Comparison of ENCODE assay signal across 6 cellular contexts in the genomic region with DNA sequence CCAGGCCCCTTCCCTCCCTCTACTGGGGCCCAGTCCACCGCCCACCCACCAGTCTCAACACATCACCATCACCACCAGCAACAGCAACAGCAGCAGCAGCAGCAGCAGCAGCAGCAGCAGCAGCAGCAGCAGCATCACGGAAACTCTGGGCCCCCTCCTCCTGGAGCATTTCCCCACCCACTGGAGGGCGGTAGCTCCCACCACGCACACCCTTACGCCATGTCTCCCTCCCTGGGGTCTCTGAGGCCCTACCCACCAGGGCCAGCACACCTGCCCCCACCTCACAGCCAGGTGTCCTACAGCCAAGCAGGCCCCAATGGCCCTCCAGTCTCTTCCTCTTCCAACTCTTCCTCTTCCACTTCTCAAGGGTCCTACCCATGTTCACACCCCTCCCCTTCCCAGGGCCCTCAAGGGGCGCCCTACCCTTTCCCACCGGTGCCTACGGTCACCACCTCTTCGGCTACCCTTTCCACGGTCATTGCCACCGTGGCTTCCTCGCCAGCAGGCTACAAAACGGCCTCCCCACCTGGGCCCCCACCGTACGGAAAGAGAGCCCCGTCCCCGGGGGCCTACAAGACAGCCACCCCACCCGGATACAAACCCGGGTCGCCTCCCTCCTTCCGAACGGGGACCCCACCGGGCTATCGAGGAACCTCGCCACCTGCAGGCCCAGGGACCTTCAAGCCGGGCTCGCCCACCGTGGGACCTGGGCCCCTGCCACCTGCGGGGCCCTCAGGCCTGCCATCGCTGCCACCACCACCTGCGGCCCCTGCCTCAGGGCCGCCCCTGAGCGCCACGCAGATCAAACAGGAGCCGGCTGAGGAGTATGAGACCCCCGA. TPM values are rescaled to one million over a fixed set of nuclear protein-coding genes. Genes with fewer than 3 reads are reported as not detected.
DNase-seq lines count a peak whose midpoint lies in the region; ATAC-seq, FAIRE-seq and TF ChIP-seq lines count a peak whose summit lies in the region.

No MANE protein-coding gene starts in this region.

- H3K27me3 Mint-ChIP-seq in Calu3 (ENCODE audit: unreplicated experiment), result no peaks in the 10 kb centered on the region
- no peaks in the 10 kb centered on the region for H3K27me3 Mint-ChIP-seq in nephron (ENCODE audit: low read depth)

- H3K9me3 ChIP-seq in Loucy (ENCODE audit: insufficient read depth, low read depth, low read length) (no peaks in the 10 kb centered on the region), K562 (replicated peaks; ENCODE audit: control insufficient read depth, insufficient read depth, low read depth, low read length) (no peaks in the 10 kb centered on the region)

- H4K20me1 ChIP-seq in Loucy (ENCODE audit: insufficient read depth, low read length, poor library complexity, severe bottlenecking) (peaks cover 4% of the 10 kb centered on the region), K562 (replicated peaks; ENCODE audit: control insufficient read depth, insufficient read depth, low read length) (no peaks in the 10 kb centered on the region)

- peak overlapping the region; percentile 92; the same call in 2 of the 3 replicates for H3K27ac ChIP-seq in K562 (ENCODE audit: extremely low read depth, low read depth, low read length)

- in situ Hi-C loops in K562 (cut with MboI), result no loop called here

- no peaks in the 10 kb centered on the region for H3K9me1 ChIP-seq in K562 (ENCODE audit: control insufficient read depth, insufficient read depth, low read length)

- H3K36me3 ChIP-seq in Loucy (ENCODE audit: insufficient read depth, low read length) (peaks cover 23% of the 10 kb centered on the region; the same call in 1 of the 2 replicates), K562 (ENCODE audit: control insufficient read depth, insufficient read depth, low read length) (peaks cover 78% of the 10 kb centered on the region; the same call in 2 of the 3 replicates)

- H3K27me3 ChIP-seq in Loucy (ENCODE audit: insufficient read depth, low read length, poor library complexity, severe bottlenecking) (no peaks in the 10 kb centered on the region), K562 (ENCODE audit: control insufficient read depth in 2 of 2, insufficient read depth in 2 of 2, low read length in 2 of 2) (no peaks in the 10 kb centered on the region)

- peaks cover 11% of the 10 kb centered on the region; the same call in 1 of the 2 replicates for H3F3A ChIP-seq in Loucy (ENCODE audit: low read depth)

- TSS peak; percentile 36 for BruUV-seq in Calu3 (replicated peaks; lab: Mats Ljungman, UMichigan)
- BruUV-seq in K562 (replicated peaks; lab: Mats Ljungman, UMichigan), result TSS peak; percentile 20

- TF ChIP-seq EP300 in K562 (IDR thresholded peaks at IDR 0.05; ENCODE audit: low read length), result no peak

- H3K9me3 Mint-ChIP-seq in Calu3 (ENCODE audit: low read depth, unreplicated experiment) (no peaks in the 10 kb centered on the region), nephron (no peaks in the 10 kb centered on the region)

- H3K9ac ChIP-seq in Loucy (ENCODE audit: low read depth, low read length, poor library complexity, severe bottlenecking) (peak overlapping the region; percentile 96), K562 (ENCODE audit: insufficient read depth in 1 of 2, low read depth in 2 of 2, low read length in 2 of 2) (peak overlapping the region in 1 of 2 experiments; percentile 97; a peak in 2 of 4 replicates)

- H3K79me2 ChIP-seq in Loucy (ENCODE audit: insufficient read depth, low read length) (peaks cover 42% of the 10 kb centered on the region), K562 (ENCODE audit: control insufficient read depth, insufficient read depth, low read length) (peaks cover 18% of the 10 kb centered on the region)

- H3K4me2 ChIP-seq in Loucy (ENCODE audit: low read depth, low read length, poor library complexity, severe bottlenecking), result peak overlapping the region; percentile 84
- no peak overlapping the region for H3K4me2 ChIP-seq in K562 (ENCODE audit: insufficient read depth, low read length)

- no peak overlapping the region for H2AFZ ChIP-seq in Loucy (ENCODE audit: low read length)
- H2AFZ ChIP-seq in K562 (ENCODE audit: low read depth, low read length), result no peak overlapping the region

- FAIRE-seq in K562 (lab: Jason Lieb, UNC), result no peak

- no peak for ATAC-seq in K562
- ATAC-seq in GM18861 (IDR thresholded peaks at IDR 0.05; ENCODE audit: unreplicated experiment), result no peak
- ATAC-seq in GM21526 (IDR thresholded peaks at IDR 0.05; ENCODE audit: low FRiP score, unreplicated experiment), result no peak

- no peak for TF ChIP-seq RAD21 in K562 (CRISPR knock-in tag; conservative IDR thresholded peaks at IDR 0.05 in 1 of 2, IDR thresholded peaks at IDR 0.05 in 1 of 2)

- POLR2A ChIA-PET in K562 (lab: Yijun Ruan, JAX), result interaction anchor here (0.6 to 2.8 kb wide), 6 partner anchors 10 to 127 kb away, joined by 3 to 18 read pairs (median 7); partner anchors contain the start of gene SPSB2

- H3K4me3 Mint-ChIP-seq in Calu3 (ENCODE audit: low read depth, unreplicated experiment), result peak overlapping the region; percentile 75
- peak overlapping the region; percentile 79 to 88 (median 82) for H3K4me3 Mint-ChIP-seq in nephron

- TF ChIP-seq POLR2A in K562 (conservative IDR thresholded peaks at IDR 0.05), result peak; percentile 22

- peaks cover 87% of the 10 kb centered on the region for H3K36me3 Mint-ChIP-seq in Calu3 (ENCODE audit: insufficient read depth, unreplicated experiment)
- peaks cover 67% of the 10 kb centered on the region for H3K36me3 Mint-ChIP-seq in nephron (ENCODE audit: low read depth)

- H3K27ac Mint-ChIP-seq in Calu3 (ENCODE audit: unreplicated experiment) (peak overlapping the region; percentile 93), nephron (peak overlapping the region; percentile 74 to 90 (median 88))

- 96% methylated on average over 8 of the region's 36 CpGs for WGBS in K562 (ENCODE audit: insufficient coverage, low coverage, missing lambda C conversion rate)

- H3K4me3 ChIP-seq in Loucy (ENCODE audit: low read length, poor library complexity, severe bottlenecking) (peak overlapping the region; percentile 94), K562 (peak overlapping the region; percentile 44; the same call in 1 of the 2 replicates)

- peaks cover 15% of the 10 kb centered on the region for H3K4me1 ChIP-seq in Loucy (ENCODE audit: insufficient read depth, low read length, poor library complexity, severe bottlenecking)
- peaks cover 18 to 48% of the 10 kb centered on the region in 2 experiments; a peak in 4 of 5 replicates for H3K4me1 ChIP-seq in K562 (replicated peaks in 1 of 2; ENCODE audit: control insufficient read depth in 2 of 2, insufficient read depth in 2 of 2, low read length in 2 of 2)

- DNase-seq in Calu3, result peak; percentile 30
- no peak for DNase-seq in K562 (ENCODE audit: extremely low read depth in 1 of 4, low spot score in 3 of 4)

- H3K9me2 ChIP-seq in Loucy (replicated peaks; ENCODE audit: low read depth, low read length), result no peaks in the 10 kb centered on the region

- peaks cover 41% of the 10 kb centered on the region for H3K4me1 Mint-ChIP-seq in Calu3 (ENCODE audit: low read depth, unreplicated experiment)
- H3K4me1 Mint-ChIP-seq in nephron, result peaks cover 47% of the 10 kb centered on the region

- CTCF ChIA-PET in Calu3 (lab: Charles Lee) (interaction anchor here (1.2 kb wide), 1 partner anchor 68 kb away, joined by 10 read pairs; no protein-coding TSS in a partner anchor), K562 (lab: Yijun Ruan, JAX; ENCODE audit: low intra/inter-chr PET ratio) (interaction anchor here (0.9 kb wide), 1 partner anchor 82 kb away, joined by 3 read pairs; the partner anchor contains the start of gene LPCAT3)

- intact Hi-C loops in Calu3 (cut with micrococcal nuclease; ENCODE audit: unreplicated experiment) (no loop called here), K562 (cut with micrococcal nuclease) (no loop called here)

- TF ChIP-seq CTCF in Calu3 (IDR thresholded peaks at IDR 0.05; ENCODE audit: unreplicated experiment) (no peak), Loucy (conservative IDR thresholded peaks at IDR 0.05; ENCODE audit: low read length) (no peak), K562 (IDR thresholded peaks at IDR 0.05 in 2 of 3, conservative IDR thresholded peaks at IDR 0.05 in 1 of 3; ENCODE audit: insufficient read depth in 2 of 3, low read depth in 1 of 3, low read length in 3 of 3) (no peak), nephron (IDR thresholded peaks at IDR 0.05; ENCODE audit: unreplicated experiment in 3 of 3) (no peak)

RNA-seq across cellular contexts. Expression of gene RNU7-1, which starts 6.8 kb away (rescaled TPM):
- total RNA-seq in Calu3 (2022), result not detected in 2 replicates
- not detected in 2 replicates for total RNA-seq in K562 (2011; cell fraction: chromatin; rRNA removed; ENCODE audit: low replicate concordance)
- not detected in 2 replicates for total RNA-seq in K562 (2011; cell fraction: nucleolus; rRNA removed)
- total RNA-seq in K562 (2011; cell fraction: nucleoplasm; rRNA removed), result not detected in 2 replicates
- total RNA-seq in K562 (2014; rRNA removed), result not detected in 2 replicates
- not detected in 2 replicates for total RNA-seq in K562 (2014; rRNA removed; fragmentation: Illumina TruSeq; extraction: Trizol)
- not detected in 2 replicates for total RNA-seq in K562 (2015; rRNA removed; fragmentation: Illumina TruSeq; extraction: Trizol)
- not detected in 2 replicates for total RNA-seq in K562 (2021)
- polyA plus RNA-seq in K562 (2011; rRNA removed), result not detected in 2 replicates
- polyA plus RNA-seq in K562 (2011; cell fraction: cytosol; rRNA removed), result not detected in 2 replicates
- not detected in 2 replicates for polyA plus RNA-seq in K562 (2011; cell fraction: nucleus; rRNA removed)
- not detected in 2 replicates for polyA plus RNA-seq in K562 (2012)
- polyA plus RNA-seq in K562 (2014; fragmentation: Illumina TruSeq; extraction: Trizol), result not detected in 2 replicates
- not detected for polyA plus RNA-seq in K562 (2014; fragmentation: Nextera tagmentation; extraction: Ambion mirVana)
- not detected in 2 replicates for polyA plus RNA-seq in K562 (2014; rRNA removed)
- not detected in 2 replicates for polyA minus RNA-seq in K562 (2011; rRNA and poly(A)+ RNA removed)
- not detected in 2 replicates for polyA minus RNA-seq in K562 (2011; cell fraction: cytosol; rRNA and poly(A)+ RNA removed)
- not detected in 2 replicates for polyA minus RNA-seq in K562 (2011; cell fraction: nucleus; rRNA and poly(A)+ RNA removed)

RNA-seq across cellular contexts. Expression of gene C12orf57, which starts 7.0 kb away (rescaled TPM):
- total RNA-seq in Calu3 (2022) (96.7 and 103 TPM in 2 replicates), K562 (2014; rRNA removed) (131 and 140 TPM in 2 replicates), K562 (2014; rRNA removed; fragmentation: Illumina TruSeq; extraction: Trizol) (22.9 and 26.7 TPM in 2 replicates), K562 (2015; rRNA removed; fragmentation: Illumina TruSeq; extraction: Trizol) (113 and 115 TPM in 2 replicates), K562 (2021) (104 and 113 TPM in 2 replicates)
- 30.7 and 66.4 TPM in 2 replicates for total RNA-seq in K562 (2011; cell fraction: chromatin; rRNA removed; ENCODE audit: low replicate concordance)
- 89.2 and 92.8 TPM in 2 replicates for total RNA-seq in K562 (2011; cell fraction: nucleolus; rRNA removed)
- 81.8 and 119 TPM in 2 replicates for total RNA-seq in K562 (2011; cell fraction: nucleoplasm; rRNA removed)
- polyA plus RNA-seq in K562 (2011; rRNA removed) (190 and 317 TPM in 2 replicates), K562 (2014; fragmentation: Illumina TruSeq; extraction: Trizol) (41.5 and 120 TPM in 2 replicates), K562 (2014; fragmentation: Nextera tagmentation; extraction: Ambion mirVana) (100 to 1,000 TPM in 1 of 2 experiments, 10 to 100 TPM in 1; 64.2 to 107 TPM), K562 (2014; rRNA removed) (188 and 191 TPM in 2 replicates)
- 504 and 556 TPM in 2 replicates for polyA plus RNA-seq in K562 (2011; cell fraction: cytosol; rRNA removed)
- 180 and 275 TPM in 2 replicates for polyA plus RNA-seq in K562 (2011; cell fraction: nucleus; rRNA removed)
- 150 and 417 TPM in 2 replicates for polyA plus RNA-seq in K562 (2012)
- polyA minus RNA-seq in K562 (2011; rRNA and poly(A)+ RNA removed), result 37.7 TPM in 2 replicates
- 34.5 and 61.2 TPM in 2 replicates for polyA minus RNA-seq in K562 (2011; cell fraction: cytosol; rRNA and poly(A)+ RNA removed)
- 33.4 and 59.2 TPM in 2 replicates for polyA minus RNA-seq in K562 (2011; cell fraction: nucleus; rRNA and poly(A)+ RNA removed)

RNA-seq across cellular contexts. Expression of gene ATN1, which starts 9.1 kb away (rescaled TPM):
- total RNA-seq in Calu3 (2022) (59.9 and 62.0 TPM in 2 replicates), K562 (2014; rRNA removed) (3.9 and 6.6 TPM in 2 replicates), K562 (2014; rRNA removed; fragmentation: Illumina TruSeq; extraction: Trizol) (1.1 and 1.3 TPM in 2 replicates), K562 (2015; rRNA removed; fragmentation: Illumina TruSeq; extraction: Trizol) (2.6 and 3.4 TPM in 2 replicates), K562 (2021) (40.5 and 49.8 TPM in 2 replicates)
- total RNA-seq in K562 (2011; cell fraction: chromatin; rRNA removed; ENCODE audit: low replicate concordance), result 40.4 and 80.7 TPM in 2 replicates
- 33.9 and 34.2 TPM in 2 replicates for total RNA-seq in K562 (2011; cell fraction: nucleolus; rRNA removed)
- 35.9 and 45.9 TPM in 2 replicates for total RNA-seq in K562 (2011; cell fraction: nucleoplasm; rRNA removed)
- polyA plus RNA-seq in K562 (2011; rRNA removed) (2.7 and 8.6 TPM in 2 replicates), K562 (2014; fragmentation: Illumina TruSeq; extraction: Trizol) (31.0 and 37.6 TPM in 2 replicates), K562 (2014; fragmentation: Nextera tagmentation; extraction: Ambion mirVana) (under 1 TPM; 0.15 to 0.20 TPM), K562 (2014; rRNA removed) (21.8 and 28.6 TPM in 2 replicates)
- 4.1 and 7.5 TPM in 2 replicates for polyA plus RNA-seq in K562 (2011; cell fraction: cytosol; rRNA removed)
- polyA plus RNA-seq in K562 (2011; cell fraction: nucleus; rRNA removed), result 33.6 and 70.0 TPM in 2 replicates
- polyA plus RNA-seq in K562 (2012), result 32.7 and 40.7 TPM in 2 replicates
- 1.1 and 1.6 TPM in 2 replicates for polyA minus RNA-seq in K562 (2011; rRNA and poly(A)+ RNA removed)
- 13.8 and 27.9 TPM in 2 replicates for polyA minus RNA-seq in K562 (2011; cell fraction: cytosol; rRNA and poly(A)+ RNA removed)
- polyA minus RNA-seq in K562 (2011; cell fraction: nucleus; rRNA and poly(A)+ RNA removed), result 7.9 and 9.2 TPM in 2 replicates

RNA-seq across cellular contexts. Expression of gene PTPN6, which starts 14.3 kb away (rescaled TPM):
- 42.4 and 46.3 TPM in 2 replicates for total RNA-seq in Calu3 (2022)
- total RNA-seq in K562 (2011; cell fraction: chromatin; rRNA removed; ENCODE audit: low replicate concordance), result 2.3 and 4.5 TPM in 2 replicates
- total RNA-seq in K562 (2011; cell fraction: nucleolus; rRNA removed), result 3.3 and 4.3 TPM in 2 replicates
- total RNA-seq in K562 (2011; cell fraction: nucleoplasm; rRNA removed), result 2.6 and 2.8 TPM in 2 replicates
- 5.1 and 7.3 TPM in 2 replicates for total RNA-seq in K562 (2014; rRNA removed)
- 1.5 and 1.6 TPM in 2 replicates for total RNA-seq in K562 (2014; rRNA removed; fragmentation: Illumina TruSeq; extraction: Trizol)
- 2.7 and 4.4 TPM in 2 replicates for total RNA-seq in K562 (2015; rRNA removed; fragmentation: Illumina TruSeq; extraction: Trizol)
- total RNA-seq in K562 (2021), result 4.1 and 6.4 TPM in 2 replicates
- polyA plus RNA-seq in K562 (2011; rRNA removed), result 3.9 and 7.5 TPM in 2 replicates
- polyA plus RNA-seq in K562 (2011; cell fraction: cytosol; rRNA removed), result 5.1 and 8.7 TPM in 2 replicates
- polyA plus RNA-seq in K562 (2011; cell fraction: nucleus; rRNA removed), result 8.0 and 10.0 TPM in 2 replicates
- 6.6 and 9.3 TPM in 2 replicates for polyA plus RNA-seq in K562 (2012)
- 5.1 and 5.6 TPM in 2 replicates for polyA plus RNA-seq in K562 (2014; fragmentation: Illumina TruSeq; extraction: Trizol)
- 1 to 10 TPM; 2.0 to 3.0 TPM for polyA plus RNA-seq in K562 (2014; fragmentation: Nextera tagmentation; extraction: Ambion mirVana)
- 4.4 and 4.7 TPM in 2 replicates for polyA plus RNA-seq in K562 (2014; rRNA removed)
- polyA minus RNA-seq in K562 (2011; rRNA and poly(A)+ RNA removed), result 2.0 and 5.6 TPM in 2 replicates
- 1.6 and 10.2 TPM in 2 replicates for polyA minus RNA-seq in K562 (2011; cell fraction: cytosol; rRNA and poly(A)+ RNA removed)
- 2.0 and 5.2 TPM in 2 replicates for polyA minus RNA-seq in K562 (2011; cell fraction: nucleus; rRNA and poly(A)+ RNA removed)

RNA-seq across cellular contexts. Expression of gene ENO2, which starts 22.5 kb away (rescaled TPM):
- total RNA-seq in Calu3 (2022), result 14.5 and 16.1 TPM in 2 replicates
- 58.9 and 105 TPM in 2 replicates for total RNA-seq in K562 (2011; cell fraction: chromatin; rRNA removed; ENCODE audit: low replicate concordance)
- 52.2 and 55.9 TPM in 2 replicates for total RNA-seq in K562 (2011; cell fraction: nucleolus; rRNA removed)
- total RNA-seq in K562 (2011; cell fraction: nucleoplasm; rRNA removed), result 54.7 and 61.2 TPM in 2 replicates
- 10.9 and 14.1 TPM in 2 replicates for total RNA-seq in K562 (2014; rRNA removed)
- total RNA-seq in K562 (2014; rRNA removed; fragmentation: Illumina TruSeq; extraction: Trizol), result 10.2 and 12.4 TPM in 2 replicates
- total RNA-seq in K562 (2015; rRNA removed; fragmentation: Illumina TruSeq; extraction: Trizol), result 13.0 and 13.9 TPM in 2 replicates
- 18.1 and 20.3 TPM in 2 replicates for total RNA-seq in K562 (2021)
- 43.3 and 70.5 TPM in 2 replicates for polyA plus RNA-seq in K562 (2011; rRNA removed)
- polyA plus RNA-seq in K562 (2011; cell fraction: cytosol; rRNA removed), result 33.7 and 81.5 TPM in 2 replicates
- 166 and 226 TPM in 2 replicates for polyA plus RNA-seq in K562 (2011; cell fraction: nucleus; rRNA removed)
- 49.7 and 51.0 TPM in 2 replicates for polyA plus RNA-seq in K562 (2012)
- polyA plus RNA-seq in K562 (2014; fragmentation: Illumina TruSeq; extraction: Trizol), result 22.8 and 25.2 TPM in 2 replicates
- polyA plus RNA-seq in K562 (2014; fragmentation: Nextera tagmentation; extraction: Ambion mirVana), result 10 to 100 TPM; 23.2 to 27.6 TPM
- 20.5 and 21.0 TPM in 2 replicates for polyA plus RNA-seq in K562 (2014; rRNA removed)
- polyA minus RNA-seq in K562 (2011; rRNA and poly(A)+ RNA removed), result 24.6 and 30.6 TPM in 2 replicates
- 11.5 and 21.7 TPM in 2 replicates for polyA minus RNA-seq in K562 (2011; cell fraction: cytosol; rRNA and poly(A)+ RNA removed)
- 18.6 and 33.5 TPM in 2 replicates for polyA minus RNA-seq in K562 (2011; cell fraction: nucleus; rRNA and poly(A)+ RNA removed)
